Comparison of ENCODE assay signal across 31 cellular contexts in the genomic region with DNA sequence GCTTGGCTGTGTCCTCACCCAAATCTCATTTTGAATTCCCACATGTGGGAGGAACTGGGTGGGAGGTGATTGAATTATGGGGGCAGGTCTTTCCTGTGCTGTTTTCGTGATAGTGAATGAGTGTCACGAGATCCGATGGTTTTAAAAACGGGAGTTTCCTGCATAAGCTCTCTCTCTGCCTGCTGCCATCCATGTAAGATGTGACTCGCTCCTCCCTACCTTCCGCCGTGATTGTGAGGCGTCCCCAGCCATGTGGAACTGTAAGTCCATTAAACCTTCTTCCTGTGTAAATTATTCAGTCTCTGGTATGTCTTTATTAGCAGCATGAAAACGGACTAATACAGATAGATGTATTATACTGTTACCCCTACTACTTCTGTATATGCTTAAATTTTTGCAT. TPM values are rescaled to one million over a fixed set of nuclear protein-coding genes. Genes with fewer than 3 reads are reported as not detected.
"Had no signal": no experiment of that assay in that cellular context is flagged by ENCODE, and none has a peak within 500 bp of the region (broad histone marks: within the 10 kb centered on the region; RNA-seq: fewer than 3 reads in every experiment).

No MANE protein-coding gene starts in this region.

- DNase-seq: activated CD4-positive, alpha-beta memory T cell treated with anti-CD3 and anti-CD28 coated beads for 36 hours; activated CD4-positive, alpha-beta T cell treated with anti-CD3 and anti-CD28 coated beads, Interleukin-2, amount 10 ng/mL, durations not matched to agents 7 days and 5 days; activated CD4-positive, CD25-positive, alpha-beta regulatory T cell; activated CD8-positive, alpha-beta memory T cell treated with anti-CD3 and anti-CD28 coated beads for 24 hours; activated gamma-delta T cell; activated naive CD4-positive, alpha-beta T cell treated with anti-CD3 and anti-CD28 coated beads for 36 hours; activated naive CD8-positive, alpha-beta T cell treated with anti-CD3 and anti-CD28 coated beads, Interleukin-2, amount 10 ng/mL, durations not matched to agents 7 days and 5 days; activated T-cell treated with anti-CD3 and anti-CD28 coated beads, Interleukin-2, amount 50 U/mL, for 4 hours; adrenal gland; anterior cingulate cortex; central memory CD4-positive, alpha-beta T cell; MG63; MV-4-11; NCI-H1092 treated with DMSO at 0.1 percent for 48 hours; NCI-H1417 treated with DMSO at 0.1 percent for 48 hours; NCI-H1694; NCI-H2029; NCI-H2107; NCI-H2171 treated with DMSO at 0.1 percent for 48 hours; NCI-H226; NCI-H526 treated with DMSO at 0.1 percent for 48 hours; NCI-H82; T1000 had no signal

- H3K27me3 ChIP-seq: adrenal gland, breast epithelium, MG63 had no signal

- H3K27ac ChIP-seq: adrenal gland, breast epithelium, KMS-11, SK-N-MC had no signal

- H3K4me3 ChIP-seq: adrenal gland, breast epithelium, MG63, SK-N-MC had no signal

- H3K4me3 Mint-ChIP-seq: activated CD4-positive, alpha-beta memory T cell treated with anti-CD3 and anti-CD28 coated beads for 36 hours; activated CD4-positive, alpha-beta T cell treated with anti-CD3 and anti-CD28 coated beads, Interleukin-2, amount 10 ng/mL, durations not matched to agents 7 days and 5 days; activated naive CD4-positive, alpha-beta T cell treated with anti-CD3 and anti-CD28 coated beads for 36 hours; activated naive CD8-positive, alpha-beta T cell treated with anti-CD3 and anti-CD28 coated beads, Interleukin-2, amount 10 ng/mL, durations not matched to agents 7 days and 5 days; activated T-cell treated with anti-CD3 and anti-CD28 coated beads, Interleukin-2, amount 50 U/mL, for 4 hours; activated T-helper 17 cell treated with anti-CD3 and anti-CD28 coated beads, Interleukin-2, amount 50 U/mL, for 72 hours had no signal

- H3K27me3 Mint-ChIP-seq: activated CD4-positive, alpha-beta memory T cell treated with anti-CD3 and anti-CD28 coated beads for 36 hours; activated CD4-positive, alpha-beta T cell treated with anti-CD3 and anti-CD28 coated beads, Interleukin-2, amount 10 ng/mL, durations not matched to agents 7 days and 5 days; activated naive CD8-positive, alpha-beta T cell treated with anti-CD3 and anti-CD28 coated beads, Interleukin-2, amount 10 ng/mL, durations not matched to agents 7 days and 5 days; activated T-helper 17 cell treated with anti-CD3 and anti-CD28 coated beads, Interleukin-2, amount 50 U/mL, for 72 hours; IgD-negative memory B cell had no signal

- H3K9me3 ChIP-seq: adrenal gland, breast epithelium, MG63 had no signal

- ATAC-seq: activated T-cell treated with anti-CD3 and anti-CD28 coated beads, Interleukin-2, amount 50 U/mL, for 4 hours; activated T-helper 17 cell treated with anti-CD3 and anti-CD28 coated beads, Interleukin-2, amount 50 U/mL, for 72 hours; Right ventricle myocardium inferior had no signal

- H3K27ac Mint-ChIP-seq: activated CD4-positive, alpha-beta memory T cell treated with anti-CD3 and anti-CD28 coated beads for 36 hours; activated naive CD4-positive, alpha-beta T cell treated with anti-CD3 and anti-CD28 coated beads for 36 hours; activated naive CD8-positive, alpha-beta T cell treated with anti-CD3 and anti-CD28 coated beads, Interleukin-2, amount 10 ng/mL, durations not matched to agents 7 days and 5 days; activated T-helper 17 cell treated with anti-CD3 and anti-CD28 coated beads, Interleukin-2, amount 50 U/mL, for 72 hours had no signal

- H3K36me3 ChIP-seq: adrenal gland, breast epithelium had no signal

- H3K4me2 ChIP-seq: KMS-11 had no signal

- H3K9ac ChIP-seq: KMS-11 had no signal

- H3K9me3 Mint-ChIP-seq: activated CD4-positive, alpha-beta memory T cell treated with anti-CD3 and anti-CD28 coated beads for 36 hours; activated CD4-positive, alpha-beta T cell treated with anti-CD3 and anti-CD28 coated beads, Interleukin-2, amount 10 ng/mL, durations not matched to agents 7 days and 5 days; activated naive CD4-positive, alpha-beta T cell treated with anti-CD3 and anti-CD28 coated beads for 36 hours; activated naive CD8-positive, alpha-beta T cell treated with anti-CD3 and anti-CD28 coated beads, Interleukin-2, amount 10 ng/mL, durations not matched to agents 7 days and 5 days; activated T-cell treated with anti-CD3 and anti-CD28 coated beads, Interleukin-2, amount 50 U/mL, for 4 hours; activated T-helper 17 cell treated with anti-CD3 and anti-CD28 coated beads, Interleukin-2, amount 50 U/mL, for 72 hours; IgD-negative memory B cell had no signal

RNA-seq across cellular contexts. Expression of gene DPEP1, which starts 47.8 kb away (rescaled TPM):
- total RNA-seq: activated CD4-positive, alpha-beta memory T cell treated with anti-CD3 and anti-CD28 coated beads for 36 hours; activated CD4-positive, alpha-beta T cell treated with anti-CD3 and anti-CD28 coated beads, Interleukin-2, amount 10 ng/mL, durations not matched to agents 7 days and 5 days; activated naive CD4-positive, alpha-beta T cell treated with anti-CD3 and anti-CD28 coated beads for 36 hours; activated naive CD8-positive, alpha-beta T cell treated with anti-CD3 and anti-CD28 coated beads, Interleukin-2, amount 10 ng/mL, durations not matched to agents 7 days and 5 days; activated T-cell treated with anti-CD3 and anti-CD28 coated beads, Interleukin-2, amount 50 U/mL, for 4 hours; activated T-helper 17 cell treated with anti-CD3 and anti-CD28 coated beads, Interleukin-2, amount 50 U/mL, for 72 hours; OCI-LY7; Right ventricle myocardium inferior; T-helper 1 cell treated with Interleukin-12 subunit alpha and Interleukin-12 subunit beta and Interleukin-4 antibody, amounts not matched to agents 30 ng/mL and 1 ng/mL, for 36 hours had no signal
- polyA plus RNA-seq: IgD-negative memory B cell had no signal
